ENCODE assay signal across 11 cellular contexts in genomic region chr4:122009524-122009923, GRCh38. TPM values are rescaled to one million over a fixed set of nuclear protein-coding genes. Genes with fewer than 3 reads are reported as not detected.
"Had no signal": no experiment of that assay in that cellular context is flagged by ENCODE, and none has a peak within 500 bp of the region (broad histone marks: within the 10 kb centered on the region; RNA-seq: fewer than 3 reads in every experiment).

No MANE protein-coding gene starts in this region.

- H3K9ac ChIP-seq: GM23248, KMS-11 had no signal

- ATAC-seq: HCT116 had no signal

- H3K4me3 ChIP-seq: GM23248, HAP-1 had no signal

- H2AFZ ChIP-seq: GM23248 had no signal

- H3K27ac ChIP-seq: GM23248, KMS-11 had no signal

- H3K4me1 ChIP-seq: HAP-1 had no signal

- FAIRE-seq: HTR-8/SVneo had no signal

- H3K36me3 ChIP-seq: HAP-1 had no signal

- H3K27ac Mint-ChIP-seq: HFFc6, IgD-negative memory B cell had no signal

- H3K4me1 Mint-ChIP-seq: IgD-negative memory B cell had no signal

- DNase-seq: GM23248, H7, HFFc6, Karpas-422, KBM-7 had no signal

- H3K36me3 Mint-ChIP-seq: IgD-negative memory B cell had no signal

- H3K4me3 Mint-ChIP-seq: HFFc6, IgD-negative memory B cell had no signal

- H3K9me3 Mint-ChIP-seq: HFFc6, IgD-negative memory B cell had no signal

- H3K4me2 ChIP-seq: KMS-11 had no signal

RNA-seq across cellular contexts. Expression of gene TRPC3, which starts 57.7 kb away (rescaled TPM):
- total RNA-seq: HFFc6, HT-29 had no signal
- polyA plus RNA-seq: GM23248, IgD-negative memory B cell had no signal
